Comparison of ENCODE assay signal across 5 cellular contexts in the genomic region with DNA sequence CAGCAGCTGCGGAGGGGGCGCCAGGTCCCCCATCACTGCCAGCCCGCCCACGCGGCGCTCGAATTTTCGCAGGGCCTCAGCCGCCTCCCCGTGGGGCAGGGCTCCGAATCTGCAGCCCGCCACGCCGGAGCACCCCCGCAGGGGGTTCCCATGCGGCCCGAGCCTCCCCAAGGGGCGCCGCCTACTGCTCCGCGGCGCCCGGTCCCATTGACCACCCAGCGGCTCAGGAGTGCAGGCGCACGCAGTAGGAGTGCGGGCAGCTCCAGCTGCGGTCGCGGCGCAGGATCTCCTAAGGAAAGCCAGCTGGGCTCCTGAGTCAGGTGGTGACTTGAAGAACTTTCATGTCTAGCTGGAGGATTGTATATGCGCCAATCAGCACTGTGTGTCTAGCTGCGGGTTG.
"Had no signal": no experiment of that assay in that cellular context is flagged by ENCODE, and none has a peak within 500 bp of the region (broad histone marks: within the 10 kb centered on the region; RNA-seq: fewer than 3 reads in every experiment).

No MANE protein-coding gene starts in this region.

- DNase-seq: GM23248, H9, HCEC 1CT, IMR-90, KBM-7 had no signal

- H3K4me3 Mint-ChIP-seq: H9 had no signal
